ENCODE assay signal across 20 cellular contexts in genomic region chr3:100973594-100973993, GRCh38. TPM values are rescaled to one million over a fixed set of nuclear protein-coding genes. Genes with fewer than 3 reads are reported as not detected.
"Had no signal": no experiment of that assay in that cellular context is flagged by ENCODE, and none has a peak within 500 bp of the region (broad histone marks: within the 10 kb centered on the region; RNA-seq: fewer than 3 reads in every experiment).

No MANE protein-coding gene starts in this region.

- H3K4me3 ChIP-seq: colonic mucosa, gastrocnemius medialis, left ventricle myocardium inferior, lung, ovary, right atrium auricular region, sigmoid colon, skin epidermis, stomach, thyroid gland had no signal

- ATAC-seq: gastrocnemius medialis; naive thymus-derived CD8-positive, alpha-beta T cell had no signal

- H3K36me3 ChIP-seq: colonic mucosa, gastrocnemius medialis, left ventricle myocardium inferior, neutrophil, ovary, right atrium auricular region, sigmoid colon, stomach, thyroid gland had no signal

- H3K27me3 ChIP-seq: colonic mucosa, gastrocnemius medialis, neutrophil, ovary, right atrium auricular region, sigmoid colon, stomach, thyroid gland had no signal

- DNase-seq: colonic mucosa; dermis blood vessel endothelial cell; gastrocnemius medialis; glutamatergic neuron; immature natural killer cell; kidney; left cardiac atrium; left ventricle myocardium inferior; naive thymus-derived CD8-positive, alpha-beta T cell; ovary; sigmoid colon; stimulated activated naive CD4-positive, alpha-beta T cell; stomach had no signal

- H3K9me3 Mint-ChIP-seq: immature natural killer cell; naive thymus-derived CD8-positive, alpha-beta T cell; type B pancreatic cell had no signal

- H3K36me3 Mint-ChIP-seq: immature natural killer cell; naive thymus-derived CD8-positive, alpha-beta T cell; type B pancreatic cell had no signal

- H3K27ac ChIP-seq: colonic mucosa, gastrocnemius medialis, left ventricle myocardium inferior, neutrophil, ovary had no signal

- H3K4me1 ChIP-seq: colonic mucosa, gastrocnemius medialis, right atrium auricular region had no signal

- H3K9me3 ChIP-seq: colonic mucosa, gastrocnemius medialis, neutrophil, ovary, sigmoid colon, stomach, thyroid gland had no signal

- H3K27me3 Mint-ChIP-seq: type B pancreatic cell had no signal

- H3K4me3 Mint-ChIP-seq: immature natural killer cell; naive thymus-derived CD8-positive, alpha-beta T cell; type B pancreatic cell had no signal

- H3K27ac Mint-ChIP-seq: immature natural killer cell; naive thymus-derived CD8-positive, alpha-beta T cell; type B pancreatic cell had no signal

- H3K4me1 Mint-ChIP-seq: immature natural killer cell; naive thymus-derived CD8-positive, alpha-beta T cell had no signal

RNA-seq across cellular contexts. Expression of gene ABI3BP, which starts 19.6 kb away (rescaled TPM):
- total RNA-seq: naive thymus-derived CD8-positive, alpha-beta T cell had no signal
- polyA plus RNA-seq: immature natural killer cell; naive thymus-derived CD8-positive, alpha-beta T cell; neural cell had no signal
